1 cellular context compared by ENCODE assay signal in genomic region chrX:17736478-17736855, GRCh38.
TF ChIP-seq lines count a peak whose summit lies in the region.

No MANE protein-coding gene starts in this region.

TF ChIP-seq in H1, 55 proteins besides CTCF, POLR2A, EP300 and RAD21:
- TF ChIP-seq HDAC2 (IDR thresholded peaks at IDR 0.05; ENCODE audit: borderline replicate concordance in 1 of 2, low read depth in 2 of 2, low read length in 2 of 2) (peak in 1 of 2 experiments; percentile 58; a peak in 1 of 4 replicates), SIRT6 (IDR thresholded peaks at IDR 0.05; ENCODE audit: low read length) (no peak), KDM1A (IDR thresholded peaks at IDR 0.05; ENCODE audit: borderline replicate concordance, low read length) (peak; percentile 98), MAX (IDR thresholded peaks at IDR 0.05) (no peak), SUZ12 (IDR thresholded peaks at IDR 0.05; ENCODE audit: low read length) (no peak), ZNF274 (IDR thresholded peaks at IDR 0.05; ENCODE audit: borderline replicate concordance, extremely low read depth, low read length) (no peak), PHF8 (conservative IDR thresholded peaks at IDR 0.05; ENCODE audit: low read depth, low read length) (0 out of 2 replicates have a peak, but pooled peaks have one; percentile 19), TCF12 (IDR thresholded peaks at IDR 0.05; ENCODE audit: low read depth, low read length) (no peak)
